ENCODE assay signal across 14 cellular contexts in the genomic region with DNA sequence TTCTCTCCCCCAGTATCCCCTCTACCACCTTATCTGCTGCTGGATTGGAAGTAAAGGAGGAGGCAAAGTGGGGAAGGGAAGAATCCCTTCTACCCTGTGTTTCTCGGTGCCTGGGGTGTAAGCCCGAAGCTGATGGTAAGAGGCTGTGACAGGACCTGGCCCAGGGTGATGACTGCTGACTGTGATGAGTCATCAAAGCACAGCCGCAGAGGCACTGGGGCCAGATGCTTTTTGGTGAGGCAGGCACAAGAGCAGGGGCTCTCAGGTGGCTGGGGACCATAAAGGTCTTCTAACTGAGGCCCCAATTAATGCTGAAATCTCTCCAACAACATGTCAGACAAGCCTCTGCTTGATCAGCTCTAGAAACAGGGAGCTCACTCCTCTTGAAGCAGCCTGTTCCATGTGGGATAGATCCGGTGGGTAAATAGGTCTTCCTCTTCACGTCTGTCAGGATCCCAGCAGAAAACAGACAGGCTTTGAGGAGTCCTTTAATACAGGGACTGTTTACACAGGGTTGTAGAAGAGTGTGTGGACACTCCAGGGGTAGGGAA.
A peak's percentile ranks its signal among the peaks of the same experiment; 100 is the strongest.
DNase-seq lines count a peak whose midpoint lies in the region; ATAC-seq, FAIRE-seq and TF ChIP-seq lines count a peak whose summit lies in the region.
"Had no signal": no experiment of that assay in that cellular context is flagged by ENCODE, and none has a peak within 500 bp of the region (broad histone marks: within the 10 kb centered on the region; RNA-seq: fewer than 3 reads in every experiment).

No MANE protein-coding gene starts in this region.

- H3K4me1 Mint-ChIP-seq in stimulated activated naive B cell treated with anti-CD40 and anti-IgM and Interleukin-4, amounts not matched to agents 10 μg/mL and 1 μg/mL and 100 μg/mL, for 72 hours, result no peaks in the 10 kb centered on the region

- CTCF ChIA-PET in A549 (lab: Yijun Ruan, JAX), result interaction anchor here (1.2 to 2.2 kb wide), 4 partner anchors 14 to 71 kb away, joined by 3 to 7 read pairs (median 5); no protein-coding TSS in a partner anchor

- DNase-seq in A549 (ENCODE audit: low read depth in 1 of 2, low spot score in 1 of 2) (peak in 1 of 2 experiments; percentile 49), Daoy (ENCODE audit: low read depth) (peak; percentile 44), NCI-H69 (lab: John Stamatoyannopoulos, UW) (peak; percentile 51), SW 1271 (lab: John Stamatoyannopoulos, UW) (no peak), left ventricle myocardium inferior (no peak), DMS114 treated with DMSO at 0.1 percent for 48 hours (lab: John Stamatoyannopoulos, UW; ENCODE audit: unreplicated experiment) (no peak)
- DNase-seq in stimulated activated naive B cell treated with anti-CD40 and anti-IgM and Interleukin-4, amounts not matched to agents 10 μg/mL and 1 μg/mL and 100 μg/mL, for 72 hours, result no peak
- DNase-seq: activated gamma-delta T cell treated with Interleukin-2 at 50 U/mL for 16 hours, Kasumi-1 had no signal

- intact Hi-C loops in left ventricle myocardium inferior (cut with micrococcal nuclease), result no loop called here

- peak overlapping the region; percentile 10; the same call in 1 of the 3 replicates for H3K4me2 ChIP-seq in A549

- no peak for TF ChIP-seq RAD21 in A549 (conservative IDR thresholded peaks at IDR 0.05 in 1 of 2, IDR thresholded peaks at IDR 0.05 in 1 of 2)

- H3K4me3 Mint-ChIP-seq in stimulated activated naive B cell treated with anti-CD40 and anti-IgM and Interleukin-4, amounts not matched to agents 10 μg/mL and 1 μg/mL and 100 μg/mL, for 72 hours, result no peak overlapping the region
- H3K4me3 Mint-ChIP-seq: dendritic cell treated with granulocyte-macrophage colony-stimulating factor and Interleukin-4, amounts not matched to agents 40 ng/mL and 50 ng/mL, for 4 days had no signal

- H3K27ac ChIP-seq in A549, result 0 out of 6 replicates have a peak overlapping the region, but pooled peaks of 1 of the 2 experiments have one; percentile 3
- H3K27ac ChIP-seq in left ventricle myocardium inferior (replicated peaks), result no peak overlapping the region
- H3K27ac ChIP-seq: VCaP had no signal

- POLR2A ChIA-PET in A549 (lab: Yijun Ruan, JAX), result no interaction called here

- ATAC-seq in A549 (peak; percentile 56 to 63; a peak in 3 of 6 replicates), esophagus mucosa (peak; percentile 64)
- ATAC-seq in stimulated activated naive B cell treated with anti-CD40 and anti-IgM and Interleukin-4, amounts not matched to agents 10 μg/mL and 1 μg/mL and 100 μg/mL, for 72 hours (replicated peaks), result no peak
- ATAC-seq: sciatic nerve had no signal

- no peaks in the 10 kb centered on the region for H3K36me3 ChIP-seq in left ventricle myocardium inferior

- H3K27ac Mint-ChIP-seq in stimulated activated naive B cell treated with anti-CD40 and anti-IgM and Interleukin-4, amounts not matched to agents 10 μg/mL and 1 μg/mL and 100 μg/mL, for 72 hours, result no peak overlapping the region
- H3K27ac Mint-ChIP-seq: dendritic cell treated with granulocyte-macrophage colony-stimulating factor and Interleukin-4, amounts not matched to agents 40 ng/mL and 50 ng/mL, for 4 days had no signal

- H3K4me3 ChIP-seq in A549 (no peak overlapping the region), left ventricle myocardium inferior (no peak overlapping the region)

- H3K27me3 ChIP-seq in left ventricle myocardium inferior (ENCODE audit: low read depth), result peaks cover 13% of the 10 kb centered on the region

- H3K4me1 ChIP-seq in A549, result peaks cover 7% of the 10 kb centered on the region; the same call in 1 of the 3 replicates
- H3K4me1 ChIP-seq in left ventricle myocardium inferior, result no peaks in the 10 kb centered on the region

- 22% methylated on average over 5 of the region's 5 CpGs for WGBS in A549 (ENCODE audit: missing lambda C conversion rate)

- FAIRE-seq in A549 (lab: Jason Lieb, UNC), result no peak
- FAIRE-seq: D721Med had no signal

- no peak for TF ChIP-seq EP300 in A549 (IDR thresholded peaks at IDR 0.05)

- H3K36me3 Mint-ChIP-seq in stimulated activated naive B cell treated with anti-CD40 and anti-IgM and Interleukin-4, amounts not matched to agents 10 μg/mL and 1 μg/mL and 100 μg/mL, for 72 hours, result no peaks in the 10 kb centered on the region

- TF ChIP-seq POLR2A in A549 (IDR thresholded peaks at IDR 0.05; ENCODE audit: low read length), result no peak

- H3K9me3 Mint-ChIP-seq in stimulated activated naive B cell treated with anti-CD40 and anti-IgM and Interleukin-4, amounts not matched to agents 10 μg/mL and 1 μg/mL and 100 μg/mL, for 72 hours, result peaks cover 4 to 8% of the 10 kb centered on the region in 2 donors
- H3K9me3 Mint-ChIP-seq: dendritic cell treated with granulocyte-macrophage colony-stimulating factor and Interleukin-4, amounts not matched to agents 40 ng/mL and 50 ng/mL, for 4 days had no signal

- peaks cover 8% of the 10 kb centered on the region; the same call in 2 of the 3 replicates for H3K9me3 ChIP-seq in A549
- H3K9me3 ChIP-seq in left ventricle myocardium inferior (replicated peaks), result peaks cover 24% of the 10 kb centered on the region

- peaks cover 16 to 28% of the 10 kb centered on the region in 2 donors for H3K27me3 Mint-ChIP-seq in stimulated activated naive B cell treated with anti-CD40 and anti-IgM and Interleukin-4, amounts not matched to agents 10 μg/mL and 1 μg/mL and 100 μg/mL, for 72 hours

- no peak for TF ChIP-seq CTCF in A549 (IDR thresholded peaks at IDR 0.05)
- no peak for TF ChIP-seq CTCF in left ventricle myocardium inferior (IDR thresholded peaks at IDR 0.05; ENCODE audit: borderline replicate concordance)

TF ChIP-seq in A549, 52 proteins besides CTCF, POLR2A, EP300 and RAD21:
- TF ChIP-seq CBX8 (IDR thresholded peaks at IDR 0.05), result no peak
- TF ChIP-seq FOSL2 (IDR thresholded peaks at IDR 0.05), result no peak
- peak; percentile 84 for TF ChIP-seq FOSL2 (CRISPR knock-in tag; IDR thresholded peaks at IDR 0.05)

Comparison
In these comparisons a context has a peak if more than half of its experiments do, and no peak if none do; other contexts are left out.
1. ATAC-seq: peak in A549 (2 of 2) and esophagus mucosa (single experiment); none in stimulated activated naive B cell treated with anti-CD40 and anti-IgM and Interleukin-4, amounts not matched to agents 10 μg/mL and 1 μg/mL and 100 μg/mL, for 72 hours (0 of 2).
2. DNase-seq: peak in Daoy (single experiment) and NCI-H69 (single experiment); none in stimulated activated naive B cell treated with anti-CD40 and anti-IgM and Interleukin-4, amounts not matched to agents 10 μg/mL and 1 μg/mL and 100 μg/mL, for 72 hours (single experiment), SW 1271 (0 of 2), left ventricle myocardium inferior (single experiment) and DMS114 treated with DMSO at 0.1 percent for 48 hours (single experiment).